ENCODE assay signal across 13 cellular contexts in genomic region chr4:24857996-24858395, GRCh38. TPM values are rescaled to one million over a fixed set of nuclear protein-coding genes. Genes with fewer than 3 reads are reported as not detected.
DNase-seq lines count a peak whose midpoint lies in the region; ATAC-seq and TF ChIP-seq lines count a peak whose summit lies in the region.
"Had no signal": no experiment of that assay in that cellular context is flagged by ENCODE, and none has a peak within 500 bp of the region (broad histone marks: within the 10 kb centered on the region; RNA-seq: fewer than 3 reads in every experiment).

No MANE protein-coding gene starts in this region.

- no peaks in the 10 kb centered on the region for H3K36me3 ChIP-seq in endodermal cell (ENCODE audit: control insufficient read depth, insufficient read depth, low read length)

- H3K4me1 Mint-ChIP-seq in endodermal cell = peaks cover 10% of the 10 kb centered on the region
- peaks cover 28% of the 10 kb centered on the region for H3K4me1 Mint-ChIP-seq in type B pancreatic cell (ENCODE audit: unreplicated experiment)
- no peaks in the 10 kb centered on the region for H3K4me1 Mint-ChIP-seq in activated CD4-positive, alpha-beta T cell treated with anti-CD3 and anti-CD28 coated beads for 36 hours
- H3K4me1 Mint-ChIP-seq: central memory CD8-positive, alpha-beta T cell had no signal

- H3K27me3 Mint-ChIP-seq in endodermal cell (ENCODE audit: insufficient read depth) (peaks cover 3% of the 10 kb centered on the region), type B pancreatic cell (peaks cover 8% of the 10 kb centered on the region)
- peaks cover under 1% of the 10 kb centered on the region for H3K27me3 Mint-ChIP-seq in activated CD4-positive, alpha-beta T cell treated with anti-CD3 and anti-CD28 coated beads for 36 hours
- H3K27me3 Mint-ChIP-seq: activated CD8-positive, alpha-beta memory T cell treated with anti-CD3 and anti-CD28 coated beads, Interleukin-2, amount 10 ng/mL, durations not matched to agents 7 days and 5 days; progenitor cell of endocrine pancreas had no signal

- H3K9me3 Mint-ChIP-seq in endodermal cell = peaks cover 27% of the 10 kb centered on the region
- H3K9me3 Mint-ChIP-seq in type B pancreatic cell = peaks cover 5% of the 10 kb centered on the region
- H3K9me3 Mint-ChIP-seq in activated CD4-positive, alpha-beta T cell treated with anti-CD3 and anti-CD28 coated beads for 36 hours (ENCODE audit: low read depth) = peaks cover 5% of the 10 kb centered on the region

- intact Hi-C loops in activated CD4-positive, alpha-beta T cell treated with anti-CD3 and anti-CD28 coated beads for 36 hours (cut with DNase I, micrococcal nuclease) = no loop called here

- WGBS in endodermal cell (ENCODE audit: insufficient coverage in 1 of 2, insufficient read length in 1 of 2), 2 experiments = 60 to 81% methylated on average over 1 to 2 of the region's 2 CpGs

- TF ChIP-seq CTCF in endodermal cell (conservative IDR thresholded peaks at IDR 0.05) = no peak
- TF ChIP-seq CTCF in type B pancreatic cell (conservative IDR thresholded peaks at IDR 0.05) = no peak

- POLR2A ChIA-PET in activated CD4-positive, alpha-beta T cell treated with anti-CD3 and anti-CD28 coated beads for 36 hours (lab: Charles Lee) = no interaction called here

- H3K27ac Mint-ChIP-seq in endodermal cell (no peak overlapping the region), type B pancreatic cell (peak overlapping the region; percentile 58)
- no peak overlapping the region for H3K27ac Mint-ChIP-seq in activated CD4-positive, alpha-beta T cell treated with anti-CD3 and anti-CD28 coated beads for 36 hours
- H3K27ac Mint-ChIP-seq: activated CD8-positive, alpha-beta memory T cell treated with anti-CD3 and anti-CD28 coated beads, Interleukin-2, amount 10 ng/mL, durations not matched to agents 7 days and 5 days; progenitor cell of endocrine pancreas had no signal

- peaks cover 10% of the 10 kb centered on the region for H3K36me3 Mint-ChIP-seq in endodermal cell (ENCODE audit: low read depth)
- peaks cover 11% of the 10 kb centered on the region for H3K36me3 Mint-ChIP-seq in type B pancreatic cell
- H3K36me3 Mint-ChIP-seq in activated CD4-positive, alpha-beta T cell treated with anti-CD3 and anti-CD28 coated beads for 36 hours (ENCODE audit: low read depth) = no peaks in the 10 kb centered on the region
- H3K36me3 Mint-ChIP-seq: activated CD8-positive, alpha-beta memory T cell treated with anti-CD3 and anti-CD28 coated beads, Interleukin-2, amount 10 ng/mL, durations not matched to agents 7 days and 5 days had no signal

- no peak overlapping the region for H3K9ac ChIP-seq in endodermal cell (ENCODE audit: extremely low read depth, low read length, poor library complexity, severe bottlenecking)

- no peaks in the 10 kb centered on the region for H3K9me3 ChIP-seq in endodermal cell (ENCODE audit: control insufficient read depth, low read length)

- H3K4me3 Mint-ChIP-seq in endodermal cell = no peak overlapping the region
- no peak overlapping the region for H3K4me3 Mint-ChIP-seq in type B pancreatic cell
- H3K4me3 Mint-ChIP-seq in activated CD4-positive, alpha-beta T cell treated with anti-CD3 and anti-CD28 coated beads for 36 hours = no peak overlapping the region
- H3K4me3 Mint-ChIP-seq: activated CD8-positive, alpha-beta memory T cell treated with anti-CD3 and anti-CD28 coated beads, Interleukin-2, amount 10 ng/mL, durations not matched to agents 7 days and 5 days; central memory CD8-positive, alpha-beta T cell had no signal

- H3K27me3 ChIP-seq in endodermal cell (ENCODE audit: control insufficient read depth, insufficient read depth, low read length, poor library complexity, severe bottlenecking) = no peaks in the 10 kb centered on the region

- ATAC-seq in activated CD4-positive, alpha-beta T cell treated with anti-CD3 and anti-CD28 coated beads for 36 hours = no peak
- ATAC-seq in HG02610 (IDR thresholded peaks at IDR 0.05; ENCODE audit: unreplicated experiment) = no peak
- ATAC-seq: activated CD8-positive, alpha-beta memory T cell treated with anti-CD3 and anti-CD28 coated beads, Interleukin-2, amount 10 ng/mL, durations not matched to agents 7 days and 5 days had no signal

- DNase-seq in HT1080 (ENCODE audit: low read depth) = peak; percentile 52
- DNase-seq in endodermal cell = no peak
- DNase-seq in lung microvascular endothelial cell (ENCODE audit: low read depth in 2 of 2) = peak; percentile 27 to 86
- DNase-seq in type B pancreatic cell (ENCODE audit: extremely low spot score, unreplicated experiment) = no peak
- no peak for DNase-seq in activated CD4-positive, alpha-beta T cell treated with anti-CD3 and anti-CD28 coated beads for 36 hours
- DNase-seq in HuH-7.5 (ENCODE audit: low spot score) = no peak
- no peak for DNase-seq in cerebellar cortex (ENCODE audit: low spot score)
- DNase-seq: activated CD8-positive, alpha-beta memory T cell treated with anti-CD3 and anti-CD28 coated beads, Interleukin-2, amount 10 ng/mL, durations not matched to agents 7 days and 5 days; GDM1; SW 1271 had no signal

- peak overlapping the region; percentile 29 for H3K27ac ChIP-seq in endodermal cell (ENCODE audit: low read depth, low read length)

- CTCF ChIA-PET in activated CD4-positive, alpha-beta T cell treated with anti-CD3 and anti-CD28 coated beads for 36 hours (lab: Charles Lee) = interaction anchor here (0.6 kb wide), 1 partner anchor 49 kb away, joined by 3 read pairs; no protein-coding TSS in a partner anchor

- no peaks in the 10 kb centered on the region for H3K4me1 ChIP-seq in endodermal cell (ENCODE audit: control insufficient read depth, insufficient read depth, low read length)

- H3K4me3 ChIP-seq in endodermal cell (ENCODE audit: low read length) = no peak overlapping the region

RNA-seq across cellular contexts. Expression of gene CCDC149, which starts 54.8 kb away (rescaled TPM):
- total RNA-seq in HT1080 (2014; rRNA removed; shearing (Covaris generic)) = 0.64 and 1.0 TPM in 2 replicates
- polyA plus RNA-seq in HT1080 (2015; cell fraction: cytosol; rRNA removed) = 3.5 and 6.3 TPM in 2 replicates
- 2.1 and 3.2 TPM in 2 replicates for polyA plus RNA-seq in HT1080 (2015; cell fraction: nucleus; rRNA removed)
- total RNA-seq in endodermal cell = 1 to 10 TPM; 4.9 to 5.5 TPM
- 6.8 TPM for polyA plus RNA-seq in endodermal cell (2013, experiment 1 of 2)
- 5.8 TPM for polyA plus RNA-seq in endodermal cell (2013, experiment 2 of 2)
- 9.2 and 19.8 TPM in 2 replicates for total RNA-seq in lung microvascular endothelial cell
- 8.8 and 9.1 TPM in 2 replicates for total RNA-seq in type B pancreatic cell (ENCODE audit: low replicate concordance)
- total RNA-seq in activated CD4-positive, alpha-beta T cell treated with anti-CD3 and anti-CD28 coated beads for 36 hours = under 1 TPM; 0.14 to 0.16 TPM
- total RNA-seq: activated CD8-positive, alpha-beta memory T cell treated with anti-CD3 and anti-CD28 coated beads, Interleukin-2, amount 10 ng/mL, durations not matched to agents 7 days and 5 days had no signal

Comparison
In these comparisons a context has a peak if more than half of its experiments do, and no peak if none do; other contexts are left out.
1. DNase-seq: peak in HT1080 (single experiment) and lung microvascular endothelial cell (2 of 2); none in endodermal cell (single experiment), type B pancreatic cell (single experiment), activated CD4-positive, alpha-beta T cell treated with anti-CD3 and anti-CD28 coated beads for 36 hours (single experiment), HuH-7.5 (single experiment) and cerebellar cortex (single experiment).